Comparison of ENCODE assay signal across 27 cellular contexts in genomic region chr12:58041441-58041840, GRCh38.
DNase-seq lines count a peak whose midpoint lies in the region.
"Had no signal": no experiment of that assay in that cellular context is flagged by ENCODE, and none has a peak within 500 bp of the region (broad histone marks: within the 10 kb centered on the region; RNA-seq: fewer than 3 reads in every experiment).

No MANE protein-coding gene starts in this region.

- peak; percentile 51 to 57 for DNase-seq in SJSA1 (ENCODE audit: low read depth in 1 of 2, low spot score in 2 of 2)
- DNase-seq in MG63 = no peak
- DNase-seq: 8988T; ACHN; AML-193; BE2C; C1 segment of cervical spinal cord; Caco-2; Calu3; CD4-positive, alpha-beta memory T cell; CD4-positive, alpha-beta T cell; CD4-positive, CD25-positive, alpha-beta regulatory T cell; CD8-positive, alpha-beta memory T cell; CD8-positive, alpha-beta T cell; COR-L47; DMS 273 treated with DMSO at 0.1 percent for 48 hours; DMS153; DMS53; DMS79; DMS79 treated with DMSO at 0.1 percent for 48 hours; DND-41; EL had no signal

- no peaks in the 10 kb centered on the region for H3K36me3 ChIP-seq in SJSA1
- no peaks in the 10 kb centered on the region for H3K36me3 ChIP-seq in MG63
- H3K36me3 ChIP-seq: BE2C; BLaER1; BLaER1 treated with 17β-estradiol and CSF1 and Interleukin-3, amounts not matched to agents 10 nM and 100 nM had no signal

- H3K27me3 ChIP-seq in SJSA1 (replicated peaks) = peaks cover 30% of the 10 kb centered on the region
- no peaks in the 10 kb centered on the region for H3K27me3 ChIP-seq in MG63
- H3K27me3 ChIP-seq: BE2C; BLaER1; BLaER1 treated with 17β-estradiol and CSF1 and Interleukin-3, amounts not matched to agents 10 nM and 100 nM had no signal

- H3K4me1 ChIP-seq in SJSA1 (replicated peaks) = no peaks in the 10 kb centered on the region
- H3K4me1 ChIP-seq: A549, BE2C, Caco-2 had no signal

- H3K4me3 ChIP-seq in SJSA1 (no peak overlapping the region), MG63 (no peak overlapping the region)
- H3K4me3 ChIP-seq: A549; BLaER1; BLaER1 treated with 17β-estradiol and CSF1 and Interleukin-3, amounts not matched to agents 10 nM and 100 nM had no signal

- H3K9me3 ChIP-seq in SJSA1 (replicated peaks) (peaks cover 18% of the 10 kb centered on the region), MG63 (peaks cover 11% of the 10 kb centered on the region; the same call in 1 of the 2 replicates)
- H3K9me3 ChIP-seq: A549, BE2C had no signal

- no peak overlapping the region for H3K27ac ChIP-seq in SJSA1
- H3K27ac ChIP-seq: 22Rv1; A549; BLaER1; BLaER1 treated with 17β-estradiol and CSF1 and Interleukin-3, amounts not matched to agents 10 nM and 100 nM; C4-2B had no signal
